ENCODE assay signal across 18 cellular contexts in genomic region chr7:142063551-142064442, GRCh38. TPM values are rescaled to one million over a fixed set of nuclear protein-coding genes. Genes with fewer than 3 reads are reported as not detected.
"Had no signal": no experiment of that assay in that cellular context is flagged by ENCODE, and none has a peak within 500 bp of the region (broad histone marks: within the 10 kb centered on the region; RNA-seq: fewer than 3 reads in every experiment).

No MANE protein-coding gene starts in this region.

- DNase-seq: activated CD4-positive, alpha-beta memory T cell treated with anti-CD3 and anti-CD28 coated beads, Interleukin-2, amount 10 ng/mL, durations not matched to agents 7 days and 5 days; activated gamma-delta T cell treated with Interleukin-2 at 50 U/mL for 16 hours; activated naive CD8-positive, alpha-beta T cell treated with anti-CD3 and anti-CD28 coated beads for 36 hours; activated T-cell treated with anti-CD3 and anti-CD28 coated beads, Interleukin-2, amount 50 U/mL, for 48 hours; hippocampal formation; mammary epithelial cell; natural killer cell; stimulated activated CD4-positive, alpha-beta T cell treated with anti-CD3 and anti-CD28 coated beads, Interleukin-15, amount 100 ng/mL, for 24 hours; stimulated activated CD4-positive, alpha-beta T cell treated with anti-CD3 and anti-CD28 coated beads, Interleukin-4, amount 100 ng/mL, for 24 hours; T-helper 1 cell; testis had no signal

- H3K4me3 Mint-ChIP-seq: activated CD4-positive, alpha-beta memory T cell treated with anti-CD3 and anti-CD28 coated beads, Interleukin-2, amount 10 ng/mL, durations not matched to agents 7 days and 5 days; activated naive CD8-positive, alpha-beta T cell treated with anti-CD3 and anti-CD28 coated beads for 36 hours; natural killer cell; stimulated activated naive CD8-positive, alpha-beta T cell treated with anti-CD3 and anti-CD28 coated beads, Interleukin-15, Interleukin-2, amounts not matched to agents 100 ng/mL and 50 ng/mL, for 24 hours had no signal

- H3K27ac Mint-ChIP-seq: activated CD4-positive, alpha-beta memory T cell treated with anti-CD3 and anti-CD28 coated beads, Interleukin-2, amount 10 ng/mL, durations not matched to agents 7 days and 5 days; activated naive CD8-positive, alpha-beta T cell treated with anti-CD3 and anti-CD28 coated beads for 36 hours; natural killer cell; stimulated activated naive CD8-positive, alpha-beta T cell treated with anti-CD3 and anti-CD28 coated beads, Interleukin-15, Interleukin-2, amounts not matched to agents 100 ng/mL and 50 ng/mL, for 24 hours had no signal

- FAIRE-seq: endothelial cell of umbilical vein, urothelium cell line had no signal

- ATAC-seq: gastroesophageal sphincter, natural killer cell had no signal

- H3K36me3 Mint-ChIP-seq: activated naive CD8-positive, alpha-beta T cell treated with anti-CD3 and anti-CD28 coated beads for 36 hours had no signal

- H3K4me1 ChIP-seq: breast epithelium, gastroesophageal sphincter, testis had no signal

- H3K36me3 ChIP-seq: breast epithelium, gastroesophageal sphincter had no signal

- H3K27ac ChIP-seq: breast epithelium, gastroesophageal sphincter, testis, VCaP had no signal

- H3K4me3 ChIP-seq: breast epithelium, gastroesophageal sphincter, testis had no signal

- H3K9me3 ChIP-seq: breast epithelium, gastroesophageal sphincter, testis had no signal

- H3K4me1 Mint-ChIP-seq: activated CD4-positive, alpha-beta memory T cell treated with anti-CD3 and anti-CD28 coated beads, Interleukin-2, amount 10 ng/mL, durations not matched to agents 7 days and 5 days; activated naive CD8-positive, alpha-beta T cell treated with anti-CD3 and anti-CD28 coated beads for 36 hours; natural killer cell had no signal

- H3K9me3 Mint-ChIP-seq: activated CD4-positive, alpha-beta memory T cell treated with anti-CD3 and anti-CD28 coated beads, Interleukin-2, amount 10 ng/mL, durations not matched to agents 7 days and 5 days; activated naive CD8-positive, alpha-beta T cell treated with anti-CD3 and anti-CD28 coated beads for 36 hours; natural killer cell; stimulated activated naive CD8-positive, alpha-beta T cell treated with anti-CD3 and anti-CD28 coated beads, Interleukin-15, Interleukin-2, amounts not matched to agents 100 ng/mL and 50 ng/mL, for 24 hours had no signal

- H3K27me3 ChIP-seq: breast epithelium, gastroesophageal sphincter, testis had no signal

RNA-seq across cellular contexts. Expression of gene MGAM2, which starts 47.7 kb away (rescaled TPM):
- total RNA-seq: activated CD4-positive, alpha-beta memory T cell treated with anti-CD3 and anti-CD28 coated beads, Interleukin-2, amount 10 ng/mL, durations not matched to agents 7 days and 5 days; activated naive CD8-positive, alpha-beta T cell treated with anti-CD3 and anti-CD28 coated beads for 36 hours; endothelial cell of umbilical vein; osteocyte had no signal
- polyA plus RNA-seq: endothelial cell of umbilical vein had no signal
